ENCODE assay signal across 22 cellular contexts in genomic region chr10:127186846-127187245, GRCh38. TPM values are rescaled to one million over a fixed set of nuclear protein-coding genes. Genes with fewer than 3 reads are reported as not detected.
"Had no signal": no experiment of that assay in that cellular context is flagged by ENCODE, and none has a peak within 500 bp of the region (broad histone marks: within the 10 kb centered on the region; RNA-seq: fewer than 3 reads in every experiment).

No MANE protein-coding gene starts in this region.

- DNase-seq: activated B cell treated with CpG ODN at 0.5 μM for 24 hours; activated CD4-positive, alpha-beta memory T cell treated with anti-CD3 and anti-CD28 coated beads for 36 hours; activated CD4-positive, alpha-beta T cell treated with anti-CD3 and anti-CD28 coated beads, Interleukin-2, amount 10 ng/mL, durations not matched to agents 7 days and 5 days; activated T-cell treated with anti-CD3 and anti-CD28 coated beads for 4 hours; activated T-cell treated with anti-CD3 and anti-CD28 coated beads, Interleukin-2, amount 50 U/mL, for 72 hours; aorta; central memory CD4-positive, alpha-beta T cell; Karpas-422; NCI-H1048; NCI-H146; NCI-H187 treated with DMSO at 0.1 percent for 48 hours; NCI-H2081 treated with DMSO at 0.1 percent for 48 hours; NCI-H446; NCI-H524; Peyer's patch; SHP77; T-helper 17 cell; T1000 had no signal

- H3K4me1 Mint-ChIP-seq: activated B cell treated with CpG ODN at 0.5 μM for 24 hours; activated CD4-positive, alpha-beta T cell treated with anti-CD3 and anti-CD28 coated beads, Interleukin-2, amount 10 ng/mL, durations not matched to agents 7 days and 5 days; activated naive CD4-positive, alpha-beta T cell treated with anti-CD3 and anti-CD28 coated beads, Interleukin-2, amount 50 U/mL, for 24 hours; T-helper 17 cell had no signal

- H3K4me1 ChIP-seq: breast epithelium, Peyer's patch had no signal

- H3K27ac Mint-ChIP-seq: activated B cell treated with CpG ODN at 0.5 μM for 24 hours; activated CD4-positive, alpha-beta memory T cell treated with anti-CD3 and anti-CD28 coated beads for 36 hours; activated CD4-positive, alpha-beta T cell treated with anti-CD3 and anti-CD28 coated beads, Interleukin-2, amount 10 ng/mL, durations not matched to agents 7 days and 5 days; activated naive CD4-positive, alpha-beta T cell treated with anti-CD3 and anti-CD28 coated beads, Interleukin-2, amount 50 U/mL, for 24 hours; activated T-cell treated with anti-CD3 and anti-CD28 coated beads, Interleukin-2, amount 50 U/mL, for 72 hours; T-helper 17 cell had no signal

- H3K27ac ChIP-seq: breast epithelium, Peyer's patch, SJSA1 had no signal

- H3K9me3 Mint-ChIP-seq: activated CD4-positive, alpha-beta T cell treated with anti-CD3 and anti-CD28 coated beads, Interleukin-2, amount 10 ng/mL, durations not matched to agents 7 days and 5 days had no signal

- H3K4me3 Mint-ChIP-seq: activated B cell treated with CpG ODN at 0.5 μM for 24 hours; activated CD4-positive, alpha-beta memory T cell treated with anti-CD3 and anti-CD28 coated beads for 36 hours; activated CD4-positive, alpha-beta T cell treated with anti-CD3 and anti-CD28 coated beads, Interleukin-2, amount 10 ng/mL, durations not matched to agents 7 days and 5 days; activated naive CD4-positive, alpha-beta T cell treated with anti-CD3 and anti-CD28 coated beads, Interleukin-2, amount 50 U/mL, for 24 hours; activated T-cell treated with anti-CD3 and anti-CD28 coated beads, Interleukin-2, amount 50 U/mL, for 72 hours; T-helper 17 cell had no signal

- H3K4me3 ChIP-seq: breast epithelium, Peyer's patch, SJSA1 had no signal

- H3K9me3 ChIP-seq: breast epithelium, Peyer's patch, SJSA1 had no signal

- H3K27me3 ChIP-seq: breast epithelium, Peyer's patch, SJSA1 had no signal

- H3K36me3 ChIP-seq: breast epithelium, Peyer's patch, SJSA1 had no signal

- H3K36me3 Mint-ChIP-seq: activated CD4-positive, alpha-beta memory T cell treated with anti-CD3 and anti-CD28 coated beads for 36 hours; activated naive CD4-positive, alpha-beta T cell treated with anti-CD3 and anti-CD28 coated beads, Interleukin-2, amount 50 U/mL, for 24 hours had no signal

- H3K27me3 Mint-ChIP-seq: activated B cell treated with CpG ODN at 0.5 μM for 24 hours had no signal

- ATAC-seq: activated T-cell treated with anti-CD3 and anti-CD28 coated beads, Interleukin-2, amount 50 U/mL, for 72 hours; T-helper 17 cell had no signal

RNA-seq across cellular contexts. Expression of gene INSYN2A, which starts 9.5 kb away (rescaled TPM):
- total RNA-seq: activated B cell treated with CpG ODN at 0.5 μM for 24 hours; activated CD4-positive, alpha-beta memory T cell treated with anti-CD3 and anti-CD28 coated beads for 36 hours; activated CD4-positive, alpha-beta T cell treated with anti-CD3 and anti-CD28 coated beads, Interleukin-2, amount 10 ng/mL, durations not matched to agents 7 days and 5 days; activated CD8-positive, alpha-beta memory T cell treated with anti-CD3 and anti-CD28 coated beads for 36 hours; activated T-cell treated with anti-CD3 and anti-CD28 coated beads, Interleukin-2, amount 50 U/mL, for 72 hours; aorta; SJSA1; T-helper 17 cell had no signal
- polyA plus RNA-seq: aorta had no signal
